ENCODE assay signal across 21 cellular contexts in the genomic region with DNA sequence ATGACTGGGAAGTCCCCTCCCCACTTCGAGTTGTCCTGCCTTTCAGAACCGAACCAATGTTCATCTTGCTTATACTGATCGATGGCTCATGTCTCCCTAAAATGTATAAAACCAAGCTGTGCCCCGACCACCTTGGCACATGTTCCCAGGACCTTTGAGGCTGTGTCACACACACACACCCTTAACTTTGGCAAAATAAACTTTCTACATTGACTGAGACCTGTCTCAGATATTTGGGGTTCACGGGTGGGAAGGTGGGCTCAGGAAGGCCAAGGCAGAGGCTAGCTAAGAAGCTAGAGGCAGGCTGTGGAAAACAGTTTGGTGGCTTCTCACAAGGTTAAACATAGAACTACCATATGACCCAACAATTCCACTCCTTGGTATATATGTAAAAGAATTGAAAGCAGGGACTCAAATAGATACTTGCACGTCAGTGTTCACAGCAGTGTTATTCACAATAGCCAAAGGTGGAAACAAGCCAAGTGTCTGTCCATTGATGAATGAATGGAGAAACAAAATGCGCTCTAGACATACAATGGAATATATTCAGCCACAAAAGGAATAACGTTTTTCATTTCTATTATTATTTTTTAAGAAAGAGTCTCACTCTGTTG. TPM values are rescaled to one million over a fixed set of nuclear protein-coding genes. Genes with fewer than 3 reads are reported as not detected.
DNase-seq lines count a peak whose midpoint lies in the region; ATAC-seq and TF ChIP-seq lines count a peak whose summit lies in the region.
"Had no signal": no experiment of that assay in that cellular context is flagged by ENCODE, and none has a peak within 500 bp of the region (broad histone marks: within the 10 kb centered on the region; RNA-seq: fewer than 3 reads in every experiment).

No MANE protein-coding gene starts in this region.

- TF ChIP-seq CTCF in heart left ventricle (IDR thresholded peaks at IDR 0.05) (no peak), uterus (IDR thresholded peaks at IDR 0.05) (no peak)

- peaks cover 0 to 1% (median 0%) of the 10 kb centered on the region in 7 donors for H3K9me3 Mint-ChIP-seq in CD4-positive, CD25-positive, alpha-beta regulatory T cell
- no peaks in the 10 kb centered on the region for H3K9me3 Mint-ChIP-seq in activated naive CD8-positive, alpha-beta T cell (ENCODE audit: low read depth)
- H3K9me3 Mint-ChIP-seq: naive thymus-derived CD8-positive, alpha-beta T cell; T-cell had no signal

- no peaks in the 10 kb centered on the region for H3K36me3 ChIP-seq in CD4-positive, CD25-positive, alpha-beta regulatory T cell (ENCODE audit: control insufficient read depth, insufficient read depth, low read length)
- H3K36me3 ChIP-seq in heart left ventricle (no peaks in the 10 kb centered on the region), uterus (no peaks in the 10 kb centered on the region)
- H3K36me3 ChIP-seq: adrenal gland had no signal

- peaks cover 11% of the 10 kb centered on the region for H3K27me3 Mint-ChIP-seq in CD4-positive, CD25-positive, alpha-beta regulatory T cell
- no peaks in the 10 kb centered on the region for H3K27me3 Mint-ChIP-seq in activated naive CD8-positive, alpha-beta T cell

- TF ChIP-seq POLR2A in heart left ventricle (IDR thresholded peaks at IDR 0.05), result no peak
- TF ChIP-seq POLR2A in uterus (IDR thresholded peaks at IDR 0.05), result no peak

- H3K4me1 Mint-ChIP-seq in CD4-positive, CD25-positive, alpha-beta regulatory T cell, result peaks cover 0 to 2% (median 0%) of the 10 kb centered on the region in 4 donors
- H3K4me1 Mint-ChIP-seq in activated naive CD8-positive, alpha-beta T cell (ENCODE audit: low read depth), result peaks cover 11% of the 10 kb centered on the region
- H3K4me1 Mint-ChIP-seq: B cell had no signal

- no peak overlapping the region for H3K4me3 ChIP-seq in CD4-positive, CD25-positive, alpha-beta regulatory T cell (ENCODE audit: low read depth, low read length)
- H3K4me3 ChIP-seq in heart left ventricle (no peak overlapping the region), uterus (no peak overlapping the region)
- H3K4me3 ChIP-seq: adrenal gland had no signal

- no peaks in the 10 kb centered on the region for H3K36me3 Mint-ChIP-seq in CD4-positive, CD25-positive, alpha-beta regulatory T cell
- H3K36me3 Mint-ChIP-seq in activated naive CD8-positive, alpha-beta T cell, result peaks cover under 1% of the 10 kb centered on the region
- H3K36me3 Mint-ChIP-seq: T-cell had no signal

- no peak for ATAC-seq in CD4-positive, CD25-positive, alpha-beta regulatory T cell (ENCODE audit: low read depth in 2 of 2)
- ATAC-seq in GM18520 (IDR thresholded peaks at IDR 0.05; ENCODE audit: unreplicated experiment) (peak; percentile 75), HG02763 (IDR thresholded peaks at IDR 0.05; ENCODE audit: unreplicated experiment) (peak; percentile 36), HG02840 (IDR thresholded peaks at IDR 0.05; ENCODE audit: low FRiP score, unreplicated experiment) (no peak), heart left ventricle (no peak)
- ATAC-seq: left colon; naive thymus-derived CD8-positive, alpha-beta T cell; Panc1; right cardiac atrium; T-cell had no signal

- intact Hi-C loops in heart left ventricle (cut with DNase I) (loop anchor here in 1 of 10 donors (10.0 kb wide), 1 partner anchor 68 kb away; no protein-coding TSS in a partner anchor), uterus (cut with DNase I; ENCODE audit: low total_unique reads) (no loop called here)

- H3K4me1 ChIP-seq in CD4-positive, CD25-positive, alpha-beta regulatory T cell (ENCODE audit: control insufficient read depth, insufficient read depth, low read length, poor library complexity, severe bottlenecking), result no peaks in the 10 kb centered on the region
- H3K4me1 ChIP-seq in heart left ventricle (peaks cover 0 to 64% (median 45%) of the 10 kb centered on the region in 12 donors), uterus (no peaks in the 10 kb centered on the region)
- H3K4me1 ChIP-seq: adrenal gland had no signal

- peak overlapping the region in 2 of 3 donors; percentile 26 to 76 for H3K27ac Mint-ChIP-seq in CD4-positive, CD25-positive, alpha-beta regulatory T cell
- H3K27ac Mint-ChIP-seq in activated naive CD8-positive, alpha-beta T cell, result peak overlapping the region; percentile 83
- H3K27ac Mint-ChIP-seq: B cell; naive thymus-derived CD8-positive, alpha-beta T cell; T-cell had no signal

- H3K4me3 Mint-ChIP-seq in CD4-positive, CD25-positive, alpha-beta regulatory T cell, result no peak overlapping the region
- H3K4me3 Mint-ChIP-seq in activated naive CD8-positive, alpha-beta T cell, result no peak overlapping the region
- H3K4me3 Mint-ChIP-seq: B cell; naive thymus-derived CD8-positive, alpha-beta T cell; T-cell had no signal

- WGBS in heart left ventricle, 4 donors, result 83 to 89% (median 86%) methylated on average over 8 of the region's 8 CpGs

- no peak for DNase-seq in CD4-positive, CD25-positive, alpha-beta regulatory T cell
- DNase-seq in NCI-H2081 treated with DMSO at 0.1 percent for 48 hours (lab: John Stamatoyannopoulos, UW) (no peak), heart left ventricle (no peak), uterus (no peak)
- DNase-seq: activated CD4-positive, alpha-beta T cell treated with anti-CD3 and anti-CD28 coated beads for 1 hour; DND-41; IMR-90; left colon; naive thymus-derived CD8-positive, alpha-beta T cell; NCI-H1092 treated with DMSO at 0.1 percent for 48 hours; right cardiac atrium; stimulated activated CD4-positive, alpha-beta T cell treated with anti-CD3 and anti-CD28 coated beads, Interleukin-4, amount 100 ng/mL, for 4 hours had no signal

- no peaks in the 10 kb centered on the region for H3K9me3 ChIP-seq in CD4-positive, CD25-positive, alpha-beta regulatory T cell (ENCODE audit: control insufficient read depth in 2 of 2, low read length in 2 of 2)
- H3K9me3 ChIP-seq in heart left ventricle (no peaks in the 10 kb centered on the region), uterus (no peaks in the 10 kb centered on the region)
- H3K9me3 ChIP-seq: adrenal gland had no signal

- H3K27me3 ChIP-seq in CD4-positive, CD25-positive, alpha-beta regulatory T cell (ENCODE audit: control insufficient read depth, insufficient read depth, low read length), result no peaks in the 10 kb centered on the region
- H3K27me3 ChIP-seq in heart left ventricle (no peaks in the 10 kb centered on the region), uterus (no peaks in the 10 kb centered on the region)
- H3K27me3 ChIP-seq: adrenal gland had no signal

- H3K27ac ChIP-seq in CD4-positive, CD25-positive, alpha-beta regulatory T cell (ENCODE audit: insufficient read depth, low read length, poor library complexity, severe bottlenecking), result no peak overlapping the region
- peak overlapping the region in 1 of 12 donors; percentile 10 for H3K27ac ChIP-seq in heart left ventricle
- H3K27ac ChIP-seq in uterus, result no peak overlapping the region
- H3K27ac ChIP-seq: adrenal gland had no signal

RNA-seq across cellular contexts. Expression of a gene that starts 15.4 kb away (rescaled TPM):
- total RNA-seq in CD4-positive, CD25-positive, alpha-beta regulatory T cell, result 32.4 TPM
- polyA plus RNA-seq in CD4-positive, CD25-positive, alpha-beta regulatory T cell, result 100 to 1,000 TPM; 130 to 187 (median 154) TPM
- total RNA-seq in heart left ventricle (10 to 100 TPM in 1 of 9 donors, 1 to 10 TPM in 4, under 1 TPM in 4; 0.50 to 19.4 (median 1.4) TPM), uterus (1 to 10 TPM in 2 of 4 donors, under 1 TPM in 1, not detected in 1; 0.51 to 8.7 (median 1.1) TPM)
- polyA plus RNA-seq in heart left ventricle, result 1 to 10 TPM in 1 of 2 donors, under 1 TPM in 1; 0.68 to 1.0 TPM
- total RNA-seq: epithelial cell of proximal tubule, IMR-90 had no signal
- polyA plus RNA-seq: IMR-90 had no signal

Comparison
In these comparisons a context has a peak if more than half of its experiments do, and no peak if none do; other contexts are left out.
1. ATAC-seq: peak in GM18520 (single experiment) and HG02763 (single experiment); none in CD4-positive, CD25-positive, alpha-beta regulatory T cell (0 of 2), HG02840 (single experiment) and heart left ventricle (0 of 4).